In genomic region chr20:10414982-10415650, GRCh38 we compare ENCODE assay signal across 1 cellular context.
TF ChIP-seq lines count a peak whose summit lies in the region.

No MANE protein-coding gene starts in this region.

TF ChIP-seq in GM23338, 12 proteins besides CTCF, POLR2A, EP300 and RAD21 (continued from another document):
- TF ChIP-seq, protein P1, sequence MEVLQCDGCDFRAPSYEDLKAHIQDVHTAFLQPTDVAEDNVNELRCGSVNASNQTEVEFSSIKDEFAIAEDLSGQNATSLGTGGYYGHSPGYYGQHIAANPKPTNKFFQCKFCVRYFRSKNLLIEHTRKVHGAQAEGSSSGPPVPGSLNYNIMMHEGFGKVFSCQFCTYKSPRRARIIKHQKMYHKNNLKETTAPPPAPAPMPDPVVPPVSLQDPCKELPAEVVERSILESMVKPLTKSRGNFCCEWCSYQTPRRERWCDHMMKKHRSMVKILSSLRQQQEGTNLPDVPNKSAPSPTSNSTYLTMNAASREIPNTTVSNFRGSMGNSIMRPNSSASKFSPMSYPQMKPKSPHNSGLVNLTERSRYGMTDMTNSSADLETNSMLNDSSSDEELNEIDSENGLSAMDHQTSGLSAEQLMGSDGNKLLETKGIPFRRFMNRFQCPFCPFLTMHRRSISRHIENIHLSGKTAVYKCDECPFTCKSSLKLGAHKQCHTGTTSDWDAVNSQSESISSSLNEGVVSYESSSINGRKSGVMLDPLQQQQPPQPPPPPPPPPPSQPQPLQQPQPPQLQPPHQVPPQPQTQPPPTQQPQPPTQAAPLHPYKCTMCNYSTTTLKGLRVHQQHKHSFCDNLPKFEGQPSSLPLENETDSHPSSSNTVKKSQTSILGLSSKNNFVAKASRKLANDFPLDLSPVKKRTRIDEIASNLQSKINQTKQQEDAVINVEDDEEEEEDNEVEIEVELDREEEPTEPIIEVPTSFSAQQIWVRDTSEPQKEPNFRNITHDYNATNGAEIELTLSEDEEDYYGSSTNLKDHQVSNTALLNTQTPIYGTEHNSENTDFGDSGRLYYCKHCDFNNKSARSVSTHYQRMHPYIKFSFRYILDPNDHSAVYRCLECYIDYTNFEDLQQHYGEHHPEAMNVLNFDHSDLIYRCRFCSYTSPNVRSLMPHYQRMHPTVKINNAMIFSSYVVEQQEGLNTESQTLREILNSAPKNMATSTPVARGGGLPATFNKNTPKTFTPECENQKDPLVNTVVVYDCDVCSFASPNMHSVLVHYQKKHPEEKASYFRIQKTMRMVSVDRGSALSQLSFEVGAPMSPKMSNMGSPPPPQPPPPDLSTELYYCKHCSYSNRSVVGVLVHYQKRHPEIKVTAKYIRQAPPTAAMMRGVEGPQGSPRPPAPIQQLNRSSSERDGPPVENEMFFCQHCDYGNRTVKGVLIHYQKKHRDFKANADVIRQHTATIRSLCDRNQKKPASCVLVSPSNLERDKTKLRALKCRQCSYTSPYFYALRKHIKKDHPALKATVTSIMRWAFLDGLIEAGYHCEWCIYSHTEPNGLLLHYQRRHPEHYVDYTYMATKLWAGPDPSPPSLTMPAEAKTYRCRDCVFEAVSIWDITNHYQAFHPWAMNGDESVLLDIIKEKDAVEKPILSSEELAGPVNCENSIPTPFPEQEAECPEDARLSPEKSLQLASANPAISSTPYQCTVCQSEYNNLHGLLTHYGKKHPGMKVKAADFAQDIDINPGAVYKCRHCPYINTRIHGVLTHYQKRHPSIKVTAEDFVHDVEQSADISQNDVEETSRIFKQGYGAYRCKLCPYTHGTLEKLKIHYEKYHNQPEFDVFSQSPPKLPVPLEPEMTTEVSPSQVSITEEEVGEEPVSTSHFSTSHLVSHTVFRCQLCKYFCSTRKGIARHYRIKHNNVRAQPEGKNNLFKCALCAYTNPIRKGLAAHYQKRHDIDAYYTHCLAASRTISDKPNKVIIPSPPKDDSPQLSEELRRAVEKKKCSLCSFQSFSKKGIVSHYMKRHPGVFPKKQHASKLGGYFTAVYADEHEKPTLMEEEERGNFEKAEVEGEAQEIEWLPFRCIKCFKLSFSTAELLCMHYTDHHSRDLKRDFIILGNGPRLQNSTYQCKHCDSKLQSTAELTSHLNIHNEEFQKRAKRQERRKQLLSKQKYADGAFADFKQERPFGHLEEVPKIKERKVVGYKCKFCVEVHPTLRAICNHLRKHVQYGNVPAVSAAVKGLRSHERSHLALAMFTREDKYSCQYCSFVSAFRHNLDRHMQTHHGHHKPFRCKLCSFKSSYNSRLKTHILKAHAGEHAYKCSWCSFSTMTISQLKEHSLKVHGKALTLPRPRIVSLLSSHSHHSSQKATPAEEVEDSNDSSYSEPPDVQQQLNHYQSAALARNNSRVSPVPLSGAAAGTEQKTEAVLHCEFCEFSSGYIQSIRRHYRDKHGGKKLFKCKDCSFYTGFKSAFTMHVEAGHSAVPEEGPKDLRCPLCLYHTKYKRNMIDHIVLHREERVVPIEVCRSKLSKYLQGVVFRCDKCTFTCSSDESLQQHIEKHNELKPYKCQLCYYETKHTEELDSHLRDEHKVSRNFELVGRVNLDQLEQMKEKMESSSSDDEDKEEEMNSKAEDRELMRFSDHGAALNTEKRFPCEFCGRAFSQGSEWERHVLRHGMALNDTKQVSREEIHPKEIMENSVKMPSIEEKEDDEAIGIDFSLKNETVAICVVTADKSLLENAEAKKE (CRISPR knock-in tag; IDR thresholded peaks at IDR 0.05): no peak
- TF ChIP-seq EZH2 (IDR thresholded peaks at IDR 0.05; ENCODE audit: low read depth, unreplicated experiment): no peak
- no peak for TF ChIP-seq ZNF114 (CRISPR knock-in tag; IDR thresholded peaks at IDR 0.05)
- no peak for TF ChIP-seq ZNF331 (CRISPR knock-in tag; IDR thresholded peaks at IDR 0.05; ENCODE audit: low read depth)
- no peak for TF ChIP-seq NANOG (IDR thresholded peaks at IDR 0.05; ENCODE audit: borderline replicate concordance)
- TF ChIP-seq CREB1 (CRISPR knock-in tag; IDR thresholded peaks at IDR 0.05; ENCODE audit: low read depth): no peak
- no peak for TF ChIP-seq JUNB (IDR thresholded peaks at IDR 0.05; ENCODE audit: unreplicated experiment)
- no peak for TF ChIP-seq STAT1 (IDR thresholded peaks at IDR 0.05; ENCODE audit: unreplicated experiment)
- no peak for TF ChIP-seq POLR2AphosphoS5 (IDR thresholded peaks at IDR 0.05; ENCODE audit: low read depth)
- no peak for TF ChIP-seq REST (IDR thresholded peaks at IDR 0.05; ENCODE audit: unreplicated experiment)
- no peak for TF ChIP-seq EZH2phosphoT487 (IDR thresholded peaks at IDR 0.05; ENCODE audit: unreplicated experiment)
